ENCODE assay signal across 13 cellular contexts in the genomic region with DNA sequence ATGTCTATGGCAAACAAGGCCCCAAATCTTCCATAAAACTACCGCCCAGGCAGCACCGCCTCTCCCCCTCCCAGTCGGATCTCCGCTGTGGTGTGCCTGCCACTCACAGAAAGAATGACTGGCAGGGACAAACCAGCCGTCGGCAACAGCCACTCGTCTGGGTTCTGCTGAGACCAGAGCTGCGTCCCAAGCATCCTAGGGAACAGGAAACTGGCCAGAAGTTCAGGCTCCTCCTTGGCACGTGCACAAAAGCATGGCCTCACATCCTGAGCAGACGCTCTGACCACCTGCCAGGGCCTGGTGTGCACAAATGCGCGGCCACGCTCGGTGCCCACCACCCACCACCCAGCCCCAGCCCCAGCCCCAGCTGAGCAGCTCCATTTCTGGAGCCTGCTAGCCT.
DNase-seq lines count a peak whose midpoint lies in the region; TF ChIP-seq lines count a peak whose summit lies in the region.
"Had no signal": no experiment of that assay in that cellular context is flagged by ENCODE, and none has a peak within 500 bp of the region (broad histone marks: within the 10 kb centered on the region; RNA-seq: fewer than 3 reads in every experiment).

No MANE protein-coding gene starts in this region.

- peaks cover 43% of the 10 kb centered on the region for H3K4me1 ChIP-seq in GM23248 (ENCODE audit: insufficient read depth)

- TF ChIP-seq CTCF in WERI-Rb-1 (IDR thresholded peaks at IDR 0.05; ENCODE audit: low read depth, low read length) = no peak
- no peak for TF ChIP-seq CTCF in type B pancreatic cell (conservative IDR thresholded peaks at IDR 0.05)

- H3K9ac ChIP-seq in GM23248 = peak overlapping the region; percentile 12; the same call in 1 of the 2 replicates

- H3K9me3 ChIP-seq in GM23248 (ENCODE audit: low read depth) = no peaks in the 10 kb centered on the region
- no peaks in the 10 kb centered on the region for H3K9me3 ChIP-seq in MG63
- peaks cover 3% of the 10 kb centered on the region for H3K9me3 ChIP-seq in WERI-Rb-1 (ENCODE audit: severe bottlenecking)
- H3K9me3 ChIP-seq: gastroesophageal sphincter had no signal

- no peaks in the 10 kb centered on the region for H3K79me2 ChIP-seq in GM23248 (ENCODE audit: insufficient read depth)

- H3K4me2 ChIP-seq in GM23248 (ENCODE audit: unreplicated experiment) = peak overlapping the region; percentile 38

- H3K27ac Mint-ChIP-seq in type B pancreatic cell = no peak overlapping the region
- H3K27ac Mint-ChIP-seq: activated T-helper 1 cell treated with anti-CD3 and anti-CD28 coated beads, Interleukin-12 subunit alpha, Interleukin-12 subunit beta, Interleukin-2, Interleukin-4 antibody, amounts not matched to agents 30 ng/mL and 10 ng/mL and 1 ng/mL, durations not matched to agents 14 hours and 24 hours and 36 hours had no signal

- H3K27me3 Mint-ChIP-seq in type B pancreatic cell = peaks cover 8% of the 10 kb centered on the region

- H3K36me3 ChIP-seq in GM23248 (ENCODE audit: low read depth) = no peaks in the 10 kb centered on the region
- peaks cover 8% of the 10 kb centered on the region for H3K36me3 ChIP-seq in MG63
- no peaks in the 10 kb centered on the region for H3K36me3 ChIP-seq in WERI-Rb-1

- H3K9me2 ChIP-seq in GM23248 (ENCODE audit: insufficient read depth) = no peaks in the 10 kb centered on the region

- H2AFZ ChIP-seq in GM23248 = no peak overlapping the region

- peaks cover 29% of the 10 kb centered on the region for H3F3A ChIP-seq in GM23248 (ENCODE audit: insufficient read depth)

- H3K4me3 ChIP-seq in GM23248 (no peak overlapping the region), MG63 (no peak overlapping the region), WERI-Rb-1 (ENCODE audit: low read depth, low read length) (no peak overlapping the region)
- H3K4me3 ChIP-seq: dorsolateral prefrontal cortex, gastroesophageal sphincter had no signal

- H3K9me3 Mint-ChIP-seq in type B pancreatic cell = peaks cover 5% of the 10 kb centered on the region

- H3K27me3 ChIP-seq in GM23248 (replicated peaks; ENCODE audit: insufficient read depth) (no peaks in the 10 kb centered on the region), MG63 (no peaks in the 10 kb centered on the region), WERI-Rb-1 (ENCODE audit: insufficient read depth, low read depth, severe bottlenecking) (no peaks in the 10 kb centered on the region)
- H3K27me3 ChIP-seq: dorsolateral prefrontal cortex had no signal

- no peak overlapping the region for H3K4me3 Mint-ChIP-seq in type B pancreatic cell
- H3K4me3 Mint-ChIP-seq: activated T-helper 1 cell treated with anti-CD3 and anti-CD28 coated beads, Interleukin-12 subunit alpha, Interleukin-12 subunit beta, Interleukin-2, Interleukin-4 antibody, amounts not matched to agents 30 ng/mL and 10 ng/mL and 1 ng/mL, durations not matched to agents 14 hours and 24 hours and 36 hours had no signal

- DNase-seq in AG08396 (ENCODE audit: low spot score) (peak; percentile 33), GM23248 (peak; percentile 48), lung microvascular endothelial cell (ENCODE audit: low read depth in 2 of 2) (peak; percentile 26 to 90), MG63 (no peak), WERI-Rb-1 (no peak), type B pancreatic cell (ENCODE audit: extremely low spot score, unreplicated experiment) (no peak)
- DNase-seq in activated effector memory CD4-positive, alpha-beta T cell treated with Interleukin-2 at 50 U/mL for 16 hours = no peak
- DNase-seq: activated CD4-positive, alpha-beta T cell treated with anti-CD3 and anti-CD28 coated beads, Interleukin-2, amount 50 U/mL, for 48 hours; NCI-H2029 treated with DMSO at 0.1 percent for 48 hours had no signal

- H3K27ac ChIP-seq in GM23248 = peak overlapping the region; percentile 62; the same call in 1 of the 2 replicates
- peak overlapping the region; percentile 32 for H3K27ac ChIP-seq in cingulate gyrus (ENCODE audit: low read depth, low read length)
- H3K27ac ChIP-seq in WERI-Rb-1 = no peak overlapping the region
- H3K27ac ChIP-seq: gastroesophageal sphincter had no signal

- H4K20me1 ChIP-seq in GM23248 (ENCODE audit: insufficient read depth) = no peaks in the 10 kb centered on the region

- in situ Hi-C loops in GM23248 (cut with MboI) = no loop called here

- H3K36me3 Mint-ChIP-seq in type B pancreatic cell = no peaks in the 10 kb centered on the region

- WGBS in GM23248 (ENCODE audit: low coverage in 1 of 2, low lambda C conversion rate in 2 of 2, missing lambda C conversion rate in 2 of 2), 2 experiments = 48 to 55% methylated on average over 13 to 14 of the region's 14 CpGs

- peaks cover 24% of the 10 kb centered on the region for H3K4me1 Mint-ChIP-seq in type B pancreatic cell (ENCODE audit: unreplicated experiment)

Comparison
In these comparisons a context has a peak if more than half of its experiments do, and no peak if none do; other contexts are left out.
1. DNase-seq: peak in AG08396 (single experiment), GM23248 (single experiment) and lung microvascular endothelial cell (2 of 2); none in MG63 (single experiment), WERI-Rb-1 (single experiment), type B pancreatic cell (single experiment) and activated effector memory CD4-positive, alpha-beta T cell treated with Interleukin-2 at 50 U/mL for 16 hours (single experiment).